In genomic region chr7:101680406-101681145, GRCh38 we compare ENCODE assay signal across 2 cellular contexts.
TF ChIP-seq lines count a peak whose summit lies in the region.

No MANE protein-coding gene starts in this region.

TF ChIP-seq in HepG2, 621 proteins besides CTCF, POLR2A, EP300 and RAD21:
- TF ChIP-seq PHF8 (CRISPR knock-in tag; IDR thresholded peaks at IDR 0.05) (no peak), MNT (IDR thresholded peaks at IDR 0.05) (peak; percentile 90)

TF ChIP-seq in GM12878, 131 proteins besides CTCF, POLR2A, EP300 and RAD21:
- TF ChIP-seq BCL3 (IDR thresholded peaks at IDR 0.05; ENCODE audit: borderline replicate concordance, insufficient read depth, low read depth, low read length, poor library complexity, severe bottlenecking) (peak; percentile 79), ESRRA (IDR thresholded peaks at IDR 0.05; ENCODE audit: low read length) (no peak)
